In the genomic region with DNA sequence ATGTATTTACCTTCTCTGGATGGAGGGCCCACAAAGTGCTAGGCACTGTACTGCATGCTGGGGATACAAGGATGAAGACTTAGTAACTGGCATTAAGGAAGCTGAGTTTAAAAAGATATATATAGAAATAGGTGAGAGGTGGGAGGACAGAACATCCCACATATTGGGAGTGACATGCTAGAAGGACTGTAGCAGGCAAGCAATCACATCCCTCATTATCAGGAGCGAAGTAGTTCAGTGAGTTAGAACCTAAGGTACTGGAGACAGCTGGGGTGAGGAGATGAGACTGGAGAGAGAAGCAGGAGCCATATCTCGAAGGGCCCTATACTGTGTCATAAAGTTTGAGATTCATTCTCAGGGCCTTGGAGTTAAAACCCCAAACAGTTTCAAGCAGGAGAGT, we compare ENCODE assay signal across 40 cellular contexts. TPM values are rescaled to one million over a fixed set of nuclear protein-coding genes. Genes with fewer than 3 reads are reported as not detected.
A peak's percentile ranks its signal among the peaks of the same experiment; 100 is the strongest.
DNase-seq lines count a peak whose midpoint lies in the region; ATAC-seq, FAIRE-seq and TF ChIP-seq lines count a peak whose summit lies in the region.
"Had no signal": no experiment of that assay in that cellular context is flagged by ENCODE, and none has a peak within 500 bp of the region (broad histone marks: within the 10 kb centered on the region; RNA-seq: fewer than 3 reads in every experiment).

No MANE protein-coding gene starts in this region.

- no peak for ATAC-seq in GM23338
- ATAC-seq in activated CD8-positive, alpha-beta T cell treated with anti-CD3 and anti-CD28 coated beads for 36 hours: no peak
- ATAC-seq in Right ventricle myocardium inferior: no peak
- ATAC-seq: A549; CD8-positive, alpha-beta T cell had no signal

- no peak overlapping the region for H3K4me3 ChIP-seq in GM23338
- no peak overlapping the region for H3K4me3 ChIP-seq in Karpas-422 (ENCODE audit: low read length)
- no peak overlapping the region for H3K4me3 ChIP-seq in keratinocyte (ENCODE audit: control insufficient read depth in 2 of 3, extremely low read depth in 1 of 3, insufficient read depth in 2 of 3, low read depth in 1 of 3, low read length in 3 of 3)
- H3K4me3 ChIP-seq: A549; BLaER1; BLaER1 treated with 17β-estradiol and CSF1 and Interleukin-3, amounts not matched to agents 10 nM and 100 nM had no signal

- H3K79me2 ChIP-seq in GM23338 (replicated peaks; ENCODE audit: insufficient read depth) (no peaks in the 10 kb centered on the region), Karpas-422 (ENCODE audit: low read length) (no peaks in the 10 kb centered on the region), keratinocyte (ENCODE audit: control insufficient read depth, insufficient read depth, low read length) (no peaks in the 10 kb centered on the region)

- no peaks in the 10 kb centered on the region; the same call in 2 of the 3 replicates for H3K9me3 Mint-ChIP-seq in GM23338
- no peaks in the 10 kb centered on the region for H3K9me3 Mint-ChIP-seq in activated CD8-positive, alpha-beta T cell treated with anti-CD3 and anti-CD28 coated beads for 36 hours
- H3K9me3 Mint-ChIP-seq: CD4-positive, alpha-beta T cell; CD8-positive, alpha-beta T cell had no signal

- H2AFZ ChIP-seq in GM23338 (0 out of 2 replicates have a peak overlapping the region, but pooled peaks have one; percentile 47), Karpas-422 (ENCODE audit: low read length) (no peak overlapping the region), keratinocyte (ENCODE audit: control insufficient read depth, low read length) (no peak overlapping the region)

- no peak overlapping the region for H3K27ac Mint-ChIP-seq in GM23338
- no peak overlapping the region for H3K27ac Mint-ChIP-seq in activated CD8-positive, alpha-beta T cell treated with anti-CD3 and anti-CD28 coated beads for 36 hours
- H3K27ac Mint-ChIP-seq: B cell; CD14-positive monocyte; CD4-positive, alpha-beta memory T cell; CD4-positive, alpha-beta T cell; CD8-positive, alpha-beta memory T cell; CD8-positive, alpha-beta T cell had no signal

- H3K9ac ChIP-seq in Karpas-422 (ENCODE audit: low read length): no peak overlapping the region
- H3K9ac ChIP-seq in keratinocyte (ENCODE audit: control insufficient read depth, extremely low read depth, insufficient read depth, low read length): no peak overlapping the region
- H3K9ac ChIP-seq: BLaER1; BLaER1 treated with 17β-estradiol and CSF1 and Interleukin-3, amounts not matched to agents 10 nM and 100 nM had no signal

- TF ChIP-seq CTCF in GM23338 (conservative IDR thresholded peaks at IDR 0.05; ENCODE audit: low read depth in 2 of 2) (no peak), keratinocyte (optimal IDR thresholded peaks at IDR 0.05 in 1 of 3, IDR thresholded peaks at IDR 0.05 in 1 of 3, conservative IDR thresholded peaks at IDR 0.05 in 1 of 3; ENCODE audit: extremely low read depth in 1 of 3, insufficient read depth in 2 of 3, low read length in 3 of 3) (no peak)
- no peak for TF ChIP-seq CTCF in activated CD8-positive, alpha-beta T cell treated with anti-CD3 and anti-CD28 coated beads for 36 hours (IDR thresholded peaks at IDR 0.05)

- H3K4me1 ChIP-seq in GM23338 (ENCODE audit: insufficient read depth) (peaks cover 7% of the 10 kb centered on the region), Karpas-422 (ENCODE audit: low read length) (no peaks in the 10 kb centered on the region; the same call in 1 of the 2 replicates), keratinocyte (ENCODE audit: control insufficient read depth, extremely low read depth, insufficient read depth, low read length) (no peaks in the 10 kb centered on the region)
- H3K4me1 ChIP-seq: A549; BE2C; BLaER1; BLaER1 treated with 17β-estradiol and CSF1 and Interleukin-3, amounts not matched to agents 10 nM and 100 nM; Caco-2 had no signal

- no peaks in the 10 kb centered on the region for H3K9me3 ChIP-seq in Karpas-422 (ENCODE audit: low read length)
- no peaks in the 10 kb centered on the region for H3K9me3 ChIP-seq in keratinocyte (ENCODE audit: control insufficient read depth, low read depth, low read length)
- H3K9me3 ChIP-seq: A549; BE2C; BLaER1; BLaER1 treated with 17β-estradiol and CSF1 and Interleukin-3, amounts not matched to agents 10 nM and 100 nM; Caco-2 had no signal

- H3K36me3 ChIP-seq in GM23338 (ENCODE audit: insufficient read depth) (no peaks in the 10 kb centered on the region), Karpas-422 (ENCODE audit: insufficient read depth, low read length) (no peaks in the 10 kb centered on the region), keratinocyte (ENCODE audit: control insufficient read depth in 2 of 2, extremely low read depth in 1 of 2, insufficient read depth in 2 of 2, low read length in 2 of 2) (no peaks in the 10 kb centered on the region)
- H3K36me3 ChIP-seq: BE2C; BLaER1; BLaER1 treated with 17β-estradiol and CSF1 and Interleukin-3, amounts not matched to agents 10 nM and 100 nM had no signal

- peak; percentile 17 for FAIRE-seq in keratinocyte (lab: Jason Lieb, UNC)
- FAIRE-seq: A204.1, A549, D721Med had no signal

- H3K27ac ChIP-seq in GM23338 (ENCODE audit: low read depth): no peak overlapping the region
- no peak overlapping the region for H3K27ac ChIP-seq in Karpas-422 (ENCODE audit: low read length)
- no peak overlapping the region for H3K27ac ChIP-seq in keratinocyte (ENCODE audit: control insufficient read depth, insufficient read depth, low read length)
- H3K27ac ChIP-seq: 22Rv1; A549; BLaER1; BLaER1 treated with 17β-estradiol and CSF1 and Interleukin-3, amounts not matched to agents 10 nM and 100 nM; C4-2B had no signal

- CTCF ChIA-PET in activated CD8-positive, alpha-beta T cell treated with anti-CD3 and anti-CD28 coated beads for 36 hours (lab: Charles Lee): interaction anchor here (1.5 kb wide), 1 partner anchor 80 kb away, joined by 3 read pairs; no protein-coding TSS in a partner anchor

- intact Hi-C loops in activated CD8-positive, alpha-beta T cell treated with anti-CD3 and anti-CD28 coated beads for 36 hours (cut with micrococcal nuclease): no loop called here
- intact Hi-C loops in Right ventricle myocardium inferior (cut with DNase I): no loop called here

- no peak overlapping the region for H3K4me2 ChIP-seq in GM23338
- H3K4me2 ChIP-seq in Karpas-422 (ENCODE audit: low read depth, low read length, poor library complexity, severe bottlenecking): no peak overlapping the region
- no peak overlapping the region for H3K4me2 ChIP-seq in keratinocyte (ENCODE audit: control insufficient read depth, extremely low read depth, insufficient read depth, low read depth, low read length)
- H3K4me2 ChIP-seq: A549; BLaER1; BLaER1 treated with 17β-estradiol and CSF1 and Interleukin-3, amounts not matched to agents 10 nM and 100 nM had no signal

- H3F3A ChIP-seq in GM23338 (replicated peaks; ENCODE audit: low read depth): no peaks in the 10 kb centered on the region

- peaks cover 7% of the 10 kb centered on the region for H3K27me3 Mint-ChIP-seq in GM23338 (ENCODE audit: insufficient read depth, low read depth, poor library complexity)
- peaks cover 46% of the 10 kb centered on the region for H3K27me3 Mint-ChIP-seq in activated CD8-positive, alpha-beta T cell treated with anti-CD3 and anti-CD28 coated beads for 36 hours

- dilution Hi-C loops in keratinocyte (cut with MboI; ENCODE audit: extremely low pct_ligation_motif_present, low sequenced_read_pairs): no loop called here

- peaks cover 10% of the 10 kb centered on the region for H3K4me1 Mint-ChIP-seq in GM23338
- peaks cover 2% of the 10 kb centered on the region for H3K4me1 Mint-ChIP-seq in activated CD8-positive, alpha-beta T cell treated with anti-CD3 and anti-CD28 coated beads for 36 hours (ENCODE audit: low read depth)
- H3K4me1 Mint-ChIP-seq: B cell; CD14-positive monocyte; CD4-positive, alpha-beta memory T cell; CD8-positive, alpha-beta memory T cell had no signal

- DNase-seq in GM23338 (ENCODE audit: low spot score) (no peak), Karpas-422 (peak; percentile 21), keratinocyte (ENCODE audit: low read depth, low spot score) (no peak), putamen (ENCODE audit: low spot score) (peak; percentile 50), Right ventricle myocardium inferior (ENCODE audit: missing footprints) (no peak), NCI-H774 (lab: John Stamatoyannopoulos, UW) (no peak), dermis blood vessel endothelial cell (no peak)
- no peak for DNase-seq in activated CD8-positive, alpha-beta T cell treated with anti-CD3 and anti-CD28 coated beads for 36 hours
- DNase-seq: 8988T; ACHN; AML-193; BE2C; C1 segment of cervical spinal cord; Caco-2; Calu3; CD4-positive, alpha-beta memory T cell; CD4-positive, alpha-beta T cell; CD4-positive, CD25-positive, alpha-beta regulatory T cell; CD8-positive, alpha-beta memory T cell; CD8-positive, alpha-beta T cell; COR-L47; DMS 273 treated with DMSO at 0.1 percent for 48 hours; DMS153; DMS53; DMS79; DMS79 treated with DMSO at 0.1 percent for 48 hours; DND-41; EL had no signal

- H3K27me3 ChIP-seq in GM23338 (ENCODE audit: insufficient read depth) (no peaks in the 10 kb centered on the region), Karpas-422 (ENCODE audit: low read length) (no peaks in the 10 kb centered on the region), keratinocyte (ENCODE audit: control insufficient read depth, extremely low read depth, insufficient read depth, low read length) (no peaks in the 10 kb centered on the region)
- H3K27me3 ChIP-seq: BE2C; BLaER1; BLaER1 treated with 17β-estradiol and CSF1 and Interleukin-3, amounts not matched to agents 10 nM and 100 nM had no signal

- no peaks in the 10 kb centered on the region for H4K20me1 ChIP-seq in GM23338 (replicated peaks; ENCODE audit: insufficient read depth)
- H4K20me1 ChIP-seq in Karpas-422 (ENCODE audit: insufficient read depth, low read depth, low read length): no peaks in the 10 kb centered on the region
- H4K20me1 ChIP-seq in keratinocyte (ENCODE audit: control insufficient read depth, extremely low read depth, insufficient read depth, low read length): no peaks in the 10 kb centered on the region
- H4K20me1 ChIP-seq: BLaER1; BLaER1 treated with 17β-estradiol and CSF1 and Interleukin-3, amounts not matched to agents 10 nM and 100 nM had no signal

- H3K4me3 Mint-ChIP-seq in GM23338: no peak overlapping the region
- no peak overlapping the region for H3K4me3 Mint-ChIP-seq in activated CD8-positive, alpha-beta T cell treated with anti-CD3 and anti-CD28 coated beads for 36 hours
- H3K4me3 Mint-ChIP-seq: B cell; CD14-positive monocyte; CD4-positive, alpha-beta memory T cell; CD4-positive, alpha-beta T cell; CD4-positive, CD25-positive, alpha-beta regulatory T cell; CD8-positive, alpha-beta memory T cell; CD8-positive, alpha-beta T cell had no signal

- H3K9me2 ChIP-seq in GM23338 (ENCODE audit: insufficient read depth) (peaks cover 7% of the 10 kb centered on the region; the same call in 1 of the 2 replicates), Karpas-422 (replicated peaks; ENCODE audit: insufficient read depth, low read length) (no peaks in the 10 kb centered on the region; the same call in 1 of the 2 replicates)

- H3K9me1 ChIP-seq in keratinocyte (ENCODE audit: control insufficient read depth, extremely low read depth, insufficient read depth, low read length): no peaks in the 10 kb centered on the region

- POLR2A ChIA-PET in activated CD8-positive, alpha-beta T cell treated with anti-CD3 and anti-CD28 coated beads for 36 hours (lab: Charles Lee): interaction anchor here (0.5 to 1.7 kb wide), 2 partner anchors 12 to 19 kb away, joined by 3 read pairs; no protein-coding TSS in a partner anchor

- no peaks in the 10 kb centered on the region for H3K36me3 Mint-ChIP-seq in GM23338 (ENCODE audit: low read depth)
- H3K36me3 Mint-ChIP-seq in activated CD8-positive, alpha-beta T cell treated with anti-CD3 and anti-CD28 coated beads for 36 hours (ENCODE audit: low read depth): peaks cover 2% of the 10 kb centered on the region
- H3K36me3 Mint-ChIP-seq: CD14-positive monocyte; CD4-positive, alpha-beta memory T cell; CD4-positive, CD25-positive, alpha-beta regulatory T cell; CD8-positive, alpha-beta memory T cell; CD8-positive, alpha-beta T cell had no signal

RNA-seq across cellular contexts. Expression of a gene that starts 10.9 kb away (rescaled TPM):
- total RNA-seq in GM23338 (2014; rRNA removed; shearing (Covaris generic)): 64.8 and 71.4 TPM in 2 replicates
- 55.6 and 67.5 TPM in 2 replicates for polyA plus RNA-seq in GM23338 (2016; fragmentation: Nextera tagmentation; extraction: Ambion mirVana)
- 1.1 TPM in 1 of 2 replicates, not detected in the other for total RNA-seq in Karpas-422 (2014; rRNA removed; shearing (Covaris generic); ENCODE audit: low replicate concordance)
- polyA plus RNA-seq in keratinocyte: 16.0 to 26.2 TPM (median 17.7 TPM) in 3 replicates
- polyA plus RNA-seq in keratinocyte (2011; ENCODE audit: low read depth): 148 TPM
- 20.5 and 33.5 TPM in 2 replicates for polyA plus RNA-seq in keratinocyte (2011; cell fraction: cytosol; rRNA removed)
- 19.3 and 20.9 TPM in 2 replicates for polyA plus RNA-seq in keratinocyte (2011; cell fraction: nucleus; rRNA removed)
- 17.4 and 34.2 TPM in 2 replicates for polyA plus RNA-seq in keratinocyte (2012; ENCODE audit: low replicate concordance)
- polyA minus RNA-seq in keratinocyte: 14.0 to 28.3 TPM (median 27.6 TPM) in 3 replicates
- polyA minus RNA-seq in keratinocyte (2011; cell fraction: cytosol; rRNA and poly(A)+ RNA removed): 19.6 TPM
- 12.1 and 18.3 TPM in 2 replicates for polyA minus RNA-seq in keratinocyte (2011; cell fraction: nucleus; rRNA and poly(A)+ RNA removed)
- total RNA-seq in activated CD8-positive, alpha-beta T cell treated with anti-CD3 and anti-CD28 coated beads for 36 hours: 1 to 10 TPM; 2.7 to 3.1 TPM
- total RNA-seq in Right ventricle myocardium inferior: 78.9 TPM
- total RNA-seq in dermis blood vessel endothelial cell: 13.8 and 14.3 TPM in 2 replicates

RNA-seq across cellular contexts. Expression of a gene that starts 18.0 kb away (rescaled TPM):
- total RNA-seq in GM23338 (2014; rRNA removed; shearing (Covaris generic)): 42.1 and 46.6 TPM in 2 replicates
- 43.8 and 47.6 TPM in 2 replicates for polyA plus RNA-seq in GM23338 (2016; fragmentation: Nextera tagmentation; extraction: Ambion mirVana)
- 31.9 and 48.8 TPM in 2 replicates for total RNA-seq in Karpas-422 (2014; rRNA removed; shearing (Covaris generic); ENCODE audit: low replicate concordance)
- 18.8 to 35.3 TPM (median 23.7 TPM) in 3 replicates for polyA plus RNA-seq in keratinocyte
- polyA plus RNA-seq in keratinocyte (2011; ENCODE audit: low read depth): 95.5 TPM
- 21.6 and 39.5 TPM in 2 replicates for polyA plus RNA-seq in keratinocyte (2011; cell fraction: cytosol; rRNA removed)
- 14.3 and 17.9 TPM in 2 replicates for polyA plus RNA-seq in keratinocyte (2011; cell fraction: nucleus; rRNA removed)
- polyA plus RNA-seq in keratinocyte (2012; ENCODE audit: low replicate concordance): 26.2 and 26.3 TPM in 2 replicates
- polyA minus RNA-seq in keratinocyte: 2.2 to 20.0 TPM (median 13.4 TPM) in 3 replicates
- 14.4 TPM for polyA minus RNA-seq in keratinocyte (2011; cell fraction: cytosol; rRNA and poly(A)+ RNA removed)
- polyA minus RNA-seq in keratinocyte (2011; cell fraction: nucleus; rRNA and poly(A)+ RNA removed): 4.1 and 9.5 TPM in 2 replicates
- total RNA-seq in activated CD8-positive, alpha-beta T cell treated with anti-CD3 and anti-CD28 coated beads for 36 hours: 10 to 100 TPM; 13.5 to 14.7 TPM
- total RNA-seq in Right ventricle myocardium inferior: 19.8 TPM
- total RNA-seq in dermis blood vessel endothelial cell: 21.6 and 24.8 TPM in 2 replicates

RNA-seq across cellular contexts. Expression of a gene that starts 51.9 kb away (rescaled TPM):
- 0.17 TPM in 1 of 2 replicates, not detected in the other for total RNA-seq in GM23338 (2014; rRNA removed; shearing (Covaris generic))
- polyA plus RNA-seq in GM23338 (2016; fragmentation: Nextera tagmentation; extraction: Ambion mirVana): 0.07 TPM in 1 of 2 replicates, not detected in the other
- 0.15 TPM in 1 of 2 replicates, not detected in the other for total RNA-seq in Karpas-422 (2014; rRNA removed; shearing (Covaris generic); ENCODE audit: low replicate concordance)
- 0.01 to 0.15 TPM (median 0.03 TPM) in 3 replicates for polyA plus RNA-seq in keratinocyte
- not detected for polyA plus RNA-seq in keratinocyte (2011; ENCODE audit: low read depth)
- 0.02 and 0.03 TPM in 2 replicates for polyA plus RNA-seq in keratinocyte (2011; cell fraction: cytosol; rRNA removed)
- 0.15 and 0.19 TPM in 2 replicates for polyA plus RNA-seq in keratinocyte (2011; cell fraction: nucleus; rRNA removed)
- 0.13 TPM in 1 of 2 replicates, not detected in the other for polyA plus RNA-seq in keratinocyte (2012; ENCODE audit: low replicate concordance)
- polyA minus RNA-seq in keratinocyte: 0.13 TPM in 1 of 3 replicates, not detected in the others
- polyA minus RNA-seq in keratinocyte (2011; cell fraction: cytosol; rRNA and poly(A)+ RNA removed): not detected
- 0.11 and 0.23 TPM in 2 replicates for polyA minus RNA-seq in keratinocyte (2011; cell fraction: nucleus; rRNA and poly(A)+ RNA removed)
- total RNA-seq in activated CD8-positive, alpha-beta T cell treated with anti-CD3 and anti-CD28 coated beads for 36 hours: not detected
- 0.19 TPM for total RNA-seq in Right ventricle myocardium inferior
- 0.19 TPM in 1 of 2 replicates, not detected in the other for total RNA-seq in dermis blood vessel endothelial cell
- total RNA-seq: A172; Caco-2; CD8-positive, alpha-beta memory T cell; CD8-positive, alpha-beta T cell; Daoy had no signal
- polyA plus RNA-seq: BJ; CD8-positive, alpha-beta memory T cell had no signal

Comparison
In these comparisons a context has a peak if more than half of its experiments do, and no peak if none do; other contexts are left out.
1. DNase-seq: peak in Karpas-422 (single experiment) and putamen (single experiment); none in GM23338 (single experiment), keratinocyte (single experiment), activated CD8-positive, alpha-beta T cell treated with anti-CD3 and anti-CD28 coated beads for 36 hours (single experiment), Right ventricle myocardium inferior (single experiment), NCI-H774 (single experiment) and dermis blood vessel endothelial cell (single experiment).